1 cellular context compared by ENCODE assay signal in the genomic region with DNA sequence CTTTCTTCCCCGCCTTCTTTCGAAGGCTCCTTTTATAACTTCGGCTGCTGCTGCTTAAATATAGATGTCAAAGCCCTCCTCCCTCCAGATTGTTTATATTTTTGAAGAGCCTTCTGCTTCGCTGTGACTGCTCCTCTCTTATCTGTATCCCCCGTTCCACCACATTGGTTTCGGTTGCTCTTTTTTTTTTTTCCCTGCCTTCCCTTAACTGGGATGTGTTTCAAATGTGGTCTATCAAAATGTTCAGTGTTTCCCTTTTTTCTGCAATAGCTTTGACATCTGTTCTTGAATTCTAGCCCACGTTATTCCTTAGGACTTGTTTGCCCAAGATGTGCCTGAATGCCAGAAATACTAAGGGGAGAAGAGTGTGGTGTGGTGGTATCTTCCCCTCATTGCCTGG.
TF ChIP-seq lines count a peak whose summit lies in the region.

No MANE protein-coding gene starts in this region.

TF ChIP-seq in K562, 482 proteins besides CTCF, POLR2A, EP300 and RAD21 (continued from another document and continues in another):
- TF ChIP-seq TGIF2 (CRISPR knock-in tag; IDR thresholded peaks at IDR 0.05) (no peak), NEUROD1 (IDR thresholded peaks at IDR 0.05; ENCODE audit: borderline replicate concordance, low read depth, low read length, partially characterized antibody) (peak; percentile 57), NONO (IDR thresholded peaks at IDR 0.05; ENCODE audit: low read depth in 2 of 2, low read length in 1 of 2) (no peak), PHB (CRISPR knock-in tag; IDR thresholded peaks at IDR 0.05) (no peak), BRF1 (IDR thresholded peaks at IDR 0.05; ENCODE audit: borderline replicate concordance, extremely low read depth, insufficient read length) (no peak), LEF1 (IDR thresholded peaks at IDR 0.05) (peak; percentile 87), ZNF263 (CRISPR knock-in tag; IDR thresholded peaks at IDR 0.05; ENCODE audit: borderline replicate concordance) (peak; percentile 22; the same call in 1 of the 2 replicates), SETDB1 (IDR thresholded peaks at IDR 0.05; ENCODE audit: low read length) (no peak), CREM (IDR thresholded peaks at IDR 0.05; ENCODE audit: low read depth) (no peak; the same call in 1 of the 2 replicates), DPF2 (IDR thresholded peaks at IDR 0.05) (peak; percentile 97), ZBTB7A (IDR thresholded peaks at IDR 0.05; ENCODE audit: borderline replicate concordance, control insufficient read depth, low read depth, low read length) (no peak), SMARCB1 (IDR thresholded peaks at IDR 0.05; ENCODE audit: insufficient read length, low read depth) (no peak), ZC3H8 (IDR thresholded peaks at IDR 0.05) (0 out of 2 replicates have a peak, but pooled peaks have one; percentile 40), U2AF1 (optimal IDR thresholded peaks at IDR 0.05; ENCODE audit: low read depth, low read length) (no peak), TCFL5 (CRISPR knock-in tag; conservative IDR thresholded peaks at IDR 0.05) (no peak), PHF21A (IDR thresholded peaks at IDR 0.05; ENCODE audit: borderline replicate concordance, low read depth) (no peak), PRPF4 (IDR thresholded peaks at IDR 0.05; ENCODE audit: insufficient read depth, low read depth, low read length, poor library complexity, severe bottlenecking) (no peak), C11orf30 (IDR thresholded peaks at IDR 0.05; ENCODE audit: low read depth) (no peak), CC2D1A (IDR thresholded peaks at IDR 0.05) (peak; percentile 64; the same call in 1 of the 2 replicates), POLR2AphosphoS5 (IDR thresholded peaks at IDR 0.05; ENCODE audit: control insufficient read depth, insufficient read depth, low read depth, low read length) (peak; percentile 75), CHCHD3 (CRISPR knock-in tag; IDR thresholded peaks at IDR 0.05) (no peak), ZNF274 (IDR thresholded peaks at IDR 0.05; ENCODE audit: borderline replicate concordance, low read depth, low read length) (no peak), GATAD2A (IDR thresholded peaks at IDR 0.05) (peak; percentile 68; the same call in 1 of the 2 replicates), SMAD4 (CRISPR knock-in tag; conservative IDR thresholded peaks at IDR 0.05) (peak; percentile 75), MYC (IDR thresholded peaks at IDR 0.05; ENCODE audit: low read depth, low read length) (peak; percentile 19; the same call in 1 of the 2 replicates), MYC (CRISPR knock-in tag; IDR thresholded peaks at IDR 0.05; ENCODE audit: borderline replicate concordance, low read depth) (no peak), SAP30 (IDR thresholded peaks at IDR 0.05; ENCODE audit: borderline replicate concordance, insufficient read depth, low read depth, low read length, poor library complexity, severe bottlenecking) (no peak), STAT5A (IDR thresholded peaks at IDR 0.05; ENCODE audit: borderline replicate concordance, low read length) (peak; percentile 55; the same call in 1 of the 2 replicates), TAF1 (IDR thresholded peaks at IDR 0.05; ENCODE audit: control insufficient read depth, extremely low read depth, insufficient read depth, low read length, severe bottlenecking) (no peak), MTA2 (IDR thresholded peaks at IDR 0.05; ENCODE audit: low read depth) (peak; percentile 87), ZEB2 (IDR thresholded peaks at IDR 0.05) (peak; percentile 68; the same call in 1 of the 2 replicates), EP400 (IDR thresholded peaks at IDR 0.05) (peak; percentile 36), ZNF384 (IDR thresholded peaks at IDR 0.05; ENCODE audit: low read depth, low read length) (peak; percentile 99), KLF10 (CRISPR knock-in tag; IDR thresholded peaks at IDR 0.05) (no peak), HNRNPUL1 (IDR thresholded peaks at IDR 0.05; ENCODE audit: low read length) (no peak), ZNF140 (CRISPR knock-in tag; IDR thresholded peaks at IDR 0.05) (no peak), FOXJ3 (CRISPR knock-in tag; IDR thresholded peaks at IDR 0.05) (no peak), SOX6 (IDR thresholded peaks at IDR 0.05) (peak; percentile 75), MCM5 (IDR thresholded peaks at IDR 0.05; ENCODE audit: low read depth) (no peak), KLF6 (CRISPR knock-in tag; IDR thresholded peaks at IDR 0.05; ENCODE audit: borderline replicate concordance) (no peak), NFRKB (IDR thresholded peaks at IDR 0.05; ENCODE audit: low read depth) (peak; percentile 74), RHOXF2B (CRISPR knock-in tag; conservative IDR thresholded peaks at IDR 0.05) (no peak), MEIS2 (IDR thresholded peaks at IDR 0.05; ENCODE audit: partially characterized antibody) (peak; percentile 42), ESRRA (IDR thresholded peaks at IDR 0.05; ENCODE audit: borderline replicate concordance, low read depth) (peak; percentile 66; the same call in 1 of the 2 replicates), MYNN (IDR thresholded peaks at IDR 0.05) (no peak), MYNN (CRISPR knock-in tag; IDR thresholded peaks at IDR 0.05) (no peak), PCBP2 (IDR thresholded peaks at IDR 0.05; ENCODE audit: low read depth, low read length, poor library complexity, severe bottlenecking) (no peak), RNF2 (IDR thresholded peaks at IDR 0.05) (0 out of 2 replicates have a peak, but pooled peaks have one; percentile 39), ZNF699 (CRISPR knock-in tag; IDR thresholded peaks at IDR 0.05; ENCODE audit: insufficient replicate concordance) (no peak), HCFC1 (IDR thresholded peaks at IDR 0.05; ENCODE audit: low read depth, low read length) (no peak)
- TF ChIP-seq, protein P1, sequence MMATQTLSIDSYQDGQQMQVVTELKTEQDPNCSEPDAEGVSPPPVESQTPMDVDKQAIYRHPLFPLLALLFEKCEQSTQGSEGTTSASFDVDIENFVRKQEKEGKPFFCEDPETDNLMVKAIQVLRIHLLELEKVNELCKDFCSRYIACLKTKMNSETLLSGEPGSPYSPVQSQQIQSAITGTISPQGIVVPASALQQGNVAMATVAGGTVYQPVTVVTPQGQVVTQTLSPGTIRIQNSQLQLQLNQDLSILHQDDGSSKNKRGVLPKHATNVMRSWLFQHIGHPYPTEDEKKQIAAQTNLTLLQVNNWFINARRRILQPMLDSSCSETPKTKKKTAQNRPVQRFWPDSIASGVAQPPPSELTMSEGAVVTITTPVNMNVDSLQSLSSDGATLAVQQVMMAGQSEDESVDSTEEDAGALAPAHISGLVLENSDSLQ (IDR thresholded peaks at IDR 0.05): peak; percentile 67
- TF ChIP-seq, protein P2, sequence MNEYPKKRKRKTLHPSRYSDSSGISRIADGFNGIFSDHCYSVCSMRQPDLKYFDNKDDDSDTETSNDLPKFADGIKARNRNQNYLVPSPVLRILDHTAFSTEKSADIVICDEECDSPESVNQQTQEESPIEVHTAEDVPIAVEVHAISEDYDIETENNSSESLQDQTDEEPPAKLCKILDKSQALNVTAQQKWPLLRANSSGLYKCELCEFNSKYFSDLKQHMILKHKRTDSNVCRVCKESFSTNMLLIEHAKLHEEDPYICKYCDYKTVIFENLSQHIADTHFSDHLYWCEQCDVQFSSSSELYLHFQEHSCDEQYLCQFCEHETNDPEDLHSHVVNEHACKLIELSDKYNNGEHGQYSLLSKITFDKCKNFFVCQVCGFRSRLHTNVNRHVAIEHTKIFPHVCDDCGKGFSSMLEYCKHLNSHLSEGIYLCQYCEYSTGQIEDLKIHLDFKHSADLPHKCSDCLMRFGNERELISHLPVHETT (CRISPR knock-in tag; conservative IDR thresholded peaks at IDR 0.05 in 1 of 2, IDR thresholded peaks at IDR 0.05 in 1 of 2): 0 out of 4 replicates have a peak, but pooled peaks of 1 of the 2 experiments have one; percentile 58
- TF ChIP-seq, protein P3, sequence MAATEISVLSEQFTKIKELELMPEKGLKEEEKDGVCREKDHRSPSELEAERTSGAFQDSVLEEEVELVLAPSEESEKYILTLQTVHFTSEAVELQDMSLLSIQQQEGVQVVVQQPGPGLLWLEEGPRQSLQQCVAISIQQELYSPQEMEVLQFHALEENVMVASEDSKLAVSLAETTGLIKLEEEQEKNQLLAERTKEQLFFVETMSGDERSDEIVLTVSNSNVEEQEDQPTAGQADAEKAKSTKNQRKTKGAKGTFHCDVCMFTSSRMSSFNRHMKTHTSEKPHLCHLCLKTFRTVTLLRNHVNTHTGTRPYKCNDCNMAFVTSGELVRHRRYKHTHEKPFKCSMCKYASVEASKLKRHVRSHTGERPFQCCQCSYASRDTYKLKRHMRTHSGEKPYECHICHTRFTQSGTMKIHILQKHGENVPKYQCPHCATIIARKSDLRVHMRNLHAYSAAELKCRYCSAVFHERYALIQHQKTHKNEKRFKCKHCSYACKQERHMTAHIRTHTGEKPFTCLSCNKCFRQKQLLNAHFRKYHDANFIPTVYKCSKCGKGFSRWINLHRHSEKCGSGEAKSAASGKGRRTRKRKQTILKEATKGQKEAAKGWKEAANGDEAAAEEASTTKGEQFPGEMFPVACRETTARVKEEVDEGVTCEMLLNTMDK (IDR thresholded peaks at IDR 0.05; ENCODE audit: borderline replicate concordance, insufficient read depth, low read depth, low read length, poor library complexity, severe bottlenecking): no peak
- TF ChIP-seq, protein P4, sequence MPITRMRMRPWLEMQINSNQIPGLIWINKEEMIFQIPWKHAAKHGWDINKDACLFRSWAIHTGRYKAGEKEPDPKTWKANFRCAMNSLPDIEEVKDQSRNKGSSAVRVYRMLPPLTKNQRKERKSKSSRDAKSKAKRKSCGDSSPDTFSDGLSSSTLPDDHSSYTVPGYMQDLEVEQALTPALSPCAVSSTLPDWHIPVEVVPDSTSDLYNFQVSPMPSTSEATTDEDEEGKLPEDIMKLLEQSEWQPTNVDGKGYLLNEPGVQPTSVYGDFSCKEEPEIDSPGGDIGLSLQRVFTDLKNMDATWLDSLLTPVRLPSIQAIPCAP (CRISPR knock-in tag; IDR thresholded peaks at IDR 0.05; ENCODE audit: borderline replicate concordance): no peak
- TF ChIP-seq, protein P5, sequence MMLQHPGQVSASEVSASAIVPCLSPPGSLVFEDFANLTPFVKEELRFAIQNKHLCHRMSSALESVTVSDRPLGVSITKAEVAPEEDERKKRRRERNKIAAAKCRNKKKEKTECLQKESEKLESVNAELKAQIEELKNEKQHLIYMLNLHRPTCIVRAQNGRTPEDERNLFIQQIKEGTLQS (IDR thresholded peaks at IDR 0.05): no peak
- TF ChIP-seq, protein P5 (CRISPR knock-in tag; conservative IDR thresholded peaks at IDR 0.05): no peak
- TF ChIP-seq, protein P6, sequence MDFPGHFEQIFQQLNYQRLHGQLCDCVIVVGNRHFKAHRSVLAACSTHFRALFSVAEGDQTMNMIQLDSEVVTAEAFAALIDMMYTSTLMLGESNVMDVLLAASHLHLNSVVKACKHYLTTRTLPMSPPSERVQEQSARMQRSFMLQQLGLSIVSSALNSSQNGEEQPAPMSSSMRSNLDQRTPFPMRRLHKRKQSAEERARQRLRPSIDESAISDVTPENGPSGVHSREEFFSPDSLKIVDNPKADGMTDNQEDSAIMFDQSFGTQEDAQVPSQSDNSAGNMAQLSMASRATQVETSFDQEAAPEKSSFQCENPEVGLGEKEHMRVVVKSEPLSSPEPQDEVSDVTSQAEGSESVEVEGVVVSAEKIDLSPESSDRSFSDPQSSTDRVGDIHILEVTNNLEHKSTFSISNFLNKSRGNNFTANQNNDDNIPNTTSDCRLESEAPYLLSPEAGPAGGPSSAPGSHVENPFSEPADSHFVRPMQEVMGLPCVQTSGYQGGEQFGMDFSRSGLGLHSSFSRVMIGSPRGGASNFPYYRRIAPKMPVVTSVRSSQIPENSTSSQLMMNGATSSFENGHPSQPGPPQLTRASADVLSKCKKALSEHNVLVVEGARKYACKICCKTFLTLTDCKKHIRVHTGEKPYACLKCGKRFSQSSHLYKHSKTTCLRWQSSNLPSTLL (IDR thresholded peaks at IDR 0.05): no peak
- TF ChIP-seq, protein P7, sequence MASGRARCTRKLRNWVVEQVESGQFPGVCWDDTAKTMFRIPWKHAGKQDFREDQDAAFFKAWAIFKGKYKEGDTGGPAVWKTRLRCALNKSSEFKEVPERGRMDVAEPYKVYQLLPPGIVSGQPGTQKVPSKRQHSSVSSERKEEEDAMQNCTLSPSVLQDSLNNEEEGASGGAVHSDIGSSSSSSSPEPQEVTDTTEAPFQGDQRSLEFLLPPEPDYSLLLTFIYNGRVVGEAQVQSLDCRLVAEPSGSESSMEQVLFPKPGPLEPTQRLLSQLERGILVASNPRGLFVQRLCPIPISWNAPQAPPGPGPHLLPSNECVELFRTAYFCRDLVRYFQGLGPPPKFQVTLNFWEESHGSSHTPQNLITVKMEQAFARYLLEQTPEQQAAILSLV (tag; IDR thresholded peaks at IDR 0.05): 0 out of 2 replicates have a peak, but pooled peaks have one; percentile 33
- TF ChIP-seq, protein P8, sequence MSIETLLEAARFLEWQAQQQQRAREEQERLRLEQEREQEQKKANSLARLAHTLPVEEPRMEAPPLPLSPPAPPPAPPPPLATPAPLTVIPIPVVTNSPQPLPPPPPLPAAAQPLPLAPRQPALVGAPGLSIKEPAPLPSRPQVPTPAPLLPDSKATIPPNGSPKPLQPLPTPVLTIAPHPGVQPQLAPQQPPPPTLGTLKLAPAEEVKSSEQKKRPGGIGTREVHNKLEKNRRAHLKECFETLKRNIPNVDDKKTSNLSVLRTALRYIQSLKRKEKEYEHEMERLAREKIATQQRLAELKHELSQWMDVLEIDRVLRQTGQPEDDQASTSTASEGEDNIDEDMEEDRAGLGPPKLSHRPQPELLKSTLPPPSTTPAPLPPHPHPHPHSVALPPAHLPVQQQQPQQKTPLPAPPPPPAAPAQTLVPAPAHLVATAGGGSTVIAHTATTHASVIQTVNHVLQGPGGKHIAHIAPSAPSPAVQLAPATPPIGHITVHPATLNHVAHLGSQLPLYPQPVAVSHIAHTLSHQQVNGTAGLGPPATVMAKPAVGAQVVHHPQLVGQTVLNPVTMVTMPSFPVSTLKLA (conservative IDR thresholded peaks at IDR 0.05): peak in 1 of 2 experiments; percentile 60; a peak in 2 of 4 replicates
- TF ChIP-seq, protein P9, sequence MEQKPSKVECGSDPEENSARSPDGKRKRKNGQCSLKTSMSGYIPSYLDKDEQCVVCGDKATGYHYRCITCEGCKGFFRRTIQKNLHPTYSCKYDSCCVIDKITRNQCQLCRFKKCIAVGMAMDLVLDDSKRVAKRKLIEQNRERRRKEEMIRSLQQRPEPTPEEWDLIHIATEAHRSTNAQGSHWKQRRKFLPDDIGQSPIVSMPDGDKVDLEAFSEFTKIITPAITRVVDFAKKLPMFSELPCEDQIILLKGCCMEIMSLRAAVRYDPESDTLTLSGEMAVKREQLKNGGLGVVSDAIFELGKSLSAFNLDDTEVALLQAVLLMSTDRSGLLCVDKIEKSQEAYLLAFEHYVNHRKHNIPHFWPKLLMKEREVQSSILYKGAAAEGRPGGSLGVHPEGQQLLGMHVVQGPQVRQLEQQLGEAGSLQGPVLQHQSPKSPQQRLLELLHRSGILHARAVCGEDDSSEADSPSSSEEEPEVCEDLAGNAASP (IDR thresholded peaks at IDR 0.05): no peak
